In the genomic region with DNA sequence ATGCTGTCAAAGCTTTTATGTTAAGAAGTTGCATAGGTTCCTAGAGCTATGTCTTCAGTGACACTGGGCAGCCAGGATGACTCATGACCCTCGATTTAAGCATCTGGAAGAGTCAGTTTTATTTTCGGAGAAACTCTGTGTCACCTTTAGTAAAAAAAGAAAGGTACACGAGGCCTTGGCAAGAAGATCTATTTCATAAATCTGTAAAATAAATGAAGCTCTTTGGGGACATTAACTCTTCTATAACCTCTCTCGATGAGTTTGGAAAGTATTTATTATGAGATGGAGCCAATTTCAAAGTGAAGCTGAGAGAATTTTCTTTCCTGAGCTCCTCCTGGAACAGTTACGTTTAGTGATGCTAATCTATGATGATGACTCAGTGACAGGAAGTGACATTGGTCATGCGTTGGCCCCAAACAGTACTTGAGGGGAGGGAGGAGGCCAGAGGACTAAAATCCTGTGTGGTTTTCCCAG, we compare ENCODE assay signal across 13 cellular contexts.
A peak's percentile ranks its signal among the peaks of the same experiment; 100 is the strongest.
DNase-seq lines count a peak whose midpoint lies in the region; ATAC-seq and TF ChIP-seq lines count a peak whose summit lies in the region.
"Had no signal": no experiment of that assay in that cellular context is flagged by ENCODE, and none has a peak within 500 bp of the region (broad histone marks: within the 10 kb centered on the region; RNA-seq: fewer than 3 reads in every experiment).

No MANE protein-coding gene starts in this region.

- peak overlapping the region; percentile 69 for H2AFZ ChIP-seq in ACC112 (ENCODE audit: low read length, unreplicated experiment)
- H2AFZ ChIP-seq in SK-N-SH (ENCODE audit: low read depth) = peak overlapping the region; percentile 31; the same call in 1 of the 2 replicates

- TF ChIP-seq RAD21 in SK-N-SH (IDR thresholded peaks at IDR 0.05; ENCODE audit: low read length) = no peak

- CTCF ChIA-PET in SK-N-SH (lab: Yijun Ruan, JAX) = interaction anchor here (1.5 kb wide), 1 partner anchor 15 kb away, joined by 4 read pairs; no protein-coding TSS in a partner anchor

- H3K4me3 ChIP-seq in ACC112 (ENCODE audit: low read depth, low read length) = peak overlapping the region; percentile 58
- H3K4me3 ChIP-seq in HFF-Myc (replicated peaks; ENCODE audit: low read depth, low read length) = no peak overlapping the region
- peak overlapping the region in 1 of 2 experiments; percentile 23; a peak in 1 of 4 replicates for H3K4me3 ChIP-seq in SK-N-SH (ENCODE audit: low read depth in 2 of 2, low read length in 1 of 2)
- no peak overlapping the region for H3K4me3 ChIP-seq in fibroblast of pulmonary artery (replicated peaks; ENCODE audit: low read depth, low read length)
- no peak overlapping the region for H3K4me3 ChIP-seq in colonic mucosa

- intact Hi-C loops in colonic mucosa (cut with DNase I) = no loop called here

- peaks cover 8% of the 10 kb centered on the region for H3K4me1 Mint-ChIP-seq in nephron progenitor cell
- H3K4me1 Mint-ChIP-seq: CD4-positive, CD25-positive, alpha-beta regulatory T cell had no signal

- H3F3A ChIP-seq in SK-N-SH (replicated peaks; ENCODE audit: insufficient read depth) = peaks cover 40% of the 10 kb centered on the region

- DNase-seq in HFF-Myc (ENCODE audit: extremely low read depth, low read depth) (peak; percentile 63), SK-N-SH (no peak), fibroblast of pulmonary artery (ENCODE audit: low read depth) (peak; percentile 63), nephron progenitor cell (no peak), colonic mucosa (no peak)
- DNase-seq: activated CD4-positive, alpha-beta T cell treated with anti-CD3 and anti-CD28 coated beads for 1 hour; CD4-positive, CD25-positive, alpha-beta regulatory T cell; NCI-H748 treated with DMSO at 0.1 percent for 48 hours had no signal

- WGBS in SK-N-SH (ENCODE audit: low lambda C conversion rate) = 8% methylated on average over 6 of the region's 6 CpGs

- H3K9me3 ChIP-seq in SK-N-SH (no peaks in the 10 kb centered on the region), colonic mucosa (no peaks in the 10 kb centered on the region)

- peaks cover 7% of the 10 kb centered on the region for H3K9me3 Mint-ChIP-seq in nephron progenitor cell

- H3K4me1 ChIP-seq in ACC112 (ENCODE audit: control insufficient read depth, insufficient read depth, low read length, unreplicated experiment) (peaks cover 60% of the 10 kb centered on the region), SK-N-SH (ENCODE audit: control insufficient read depth in 1 of 2, insufficient read depth in 2 of 2, low read depth in 1 of 2, low read length in 1 of 2) (peaks cover 27 to 31% of the 10 kb centered on the region in 2 experiments), colonic mucosa (no peaks in the 10 kb centered on the region)

- H3K36me3 ChIP-seq in ACC112 (ENCODE audit: insufficient read depth, low read length) (no peaks in the 10 kb centered on the region), SK-N-SH (replicated peaks in 1 of 2; ENCODE audit: control insufficient read depth in 1 of 2, insufficient read depth in 2 of 2, low read length in 1 of 2) (no peaks in the 10 kb centered on the region), colonic mucosa (no peaks in the 10 kb centered on the region)

- H3K4me3 Mint-ChIP-seq in nephron progenitor cell = no peak overlapping the region
- H3K4me3 Mint-ChIP-seq: CD4-positive, CD25-positive, alpha-beta regulatory T cell had no signal

- H3K27ac ChIP-seq in ACC112 (ENCODE audit: low read depth, low read length) = peak overlapping the region; percentile 82
- peak overlapping the region; percentile 63 to 75; a peak in 3 of 4 replicates for H3K27ac ChIP-seq in SK-N-SH (ENCODE audit: low read depth in 2 of 2, low read length in 1 of 2)
- no peak overlapping the region for H3K27ac ChIP-seq in colonic mucosa

- TF ChIP-seq CTCF in HFF-Myc (IDR thresholded peaks at IDR 0.05; ENCODE audit: low read depth, low read length, missing control alignments) (no peak), SK-N-SH (IDR thresholded peaks at IDR 0.05) (no peak), fibroblast of pulmonary artery (IDR thresholded peaks at IDR 0.05; ENCODE audit: low read length, missing control alignments) (no peak), nephron progenitor cell (IDR thresholded peaks at IDR 0.05) (no peak), colonic mucosa (IDR thresholded peaks at IDR 0.05) (no peak)

- H3K36me3 Mint-ChIP-seq in nephron progenitor cell (ENCODE audit: low read depth) = no peaks in the 10 kb centered on the region
- H3K36me3 Mint-ChIP-seq: activated naive CD4-positive, alpha-beta T cell treated with anti-CD3 and anti-CD28 coated beads, Interleukin-2, amount 50 U/mL, for 72 hours; CD4-positive, CD25-positive, alpha-beta regulatory T cell had no signal

- peak in 1 of 2 experiments; percentile 41; a peak in 1 of 4 replicates for TF ChIP-seq EP300 in SK-N-SH (IDR thresholded peaks at IDR 0.05; ENCODE audit: borderline replicate concordance in 1 of 2, low read depth in 1 of 2, low read length in 1 of 2)

- H3K79me2 ChIP-seq in ACC112 (ENCODE audit: control insufficient read depth, insufficient read depth, low read length, unreplicated experiment) (no peaks in the 10 kb centered on the region), SK-N-SH (ENCODE audit: insufficient read depth) (no peaks in the 10 kb centered on the region)

- peak overlapping the region; percentile 40; the same call in 1 of the 2 replicates for H3K9ac ChIP-seq in SK-N-SH
- no peak overlapping the region for H3K9ac ChIP-seq in colonic mucosa (ENCODE audit: low read depth in 2 of 2, low read length in 2 of 2)

- POLR2A ChIA-PET in SK-N-SH (lab: Yijun Ruan, JAX) = interaction anchor here (0.5 kb wide), 1 partner anchor 54 kb away, joined by 4 read pairs; no protein-coding TSS in a partner anchor

- H3K9me2 ChIP-seq in SK-N-SH = no peaks in the 10 kb centered on the region

- no peak overlapping the region for H3K27ac Mint-ChIP-seq in nephron progenitor cell
- H3K27ac Mint-ChIP-seq: activated naive CD4-positive, alpha-beta T cell treated with anti-CD3 and anti-CD28 coated beads, Interleukin-2, amount 50 U/mL, for 72 hours; CD4-positive, CD25-positive, alpha-beta regulatory T cell had no signal

- H3K27me3 Mint-ChIP-seq in nephron progenitor cell (ENCODE audit: low read depth, poor library complexity) = peaks cover 7% of the 10 kb centered on the region
- H3K27me3 Mint-ChIP-seq: CD4-positive, CD25-positive, alpha-beta regulatory T cell had no signal

- H3K27me3 ChIP-seq in ACC112 (ENCODE audit: insufficient read depth, low read length) (no peaks in the 10 kb centered on the region), SK-N-SH (ENCODE audit: insufficient read depth) (no peaks in the 10 kb centered on the region), colonic mucosa (no peaks in the 10 kb centered on the region)

- no peaks in the 10 kb centered on the region for H4K20me1 ChIP-seq in SK-N-SH (ENCODE audit: insufficient read depth)

- peak overlapping the region; percentile 70 for H3K4me2 ChIP-seq in SK-N-SH

- ATAC-seq in HG03159 (IDR thresholded peaks at IDR 0.05; ENCODE audit: unreplicated experiment) (no peak), GM19023 (IDR thresholded peaks at IDR 0.05; ENCODE audit: unreplicated experiment) (no peak)
- ATAC-seq: activated naive CD4-positive, alpha-beta T cell treated with anti-CD3 and anti-CD28 coated beads, Interleukin-2, amount 50 U/mL, for 72 hours; HepG2 had no signal

TF ChIP-seq in SK-N-SH, 30 proteins besides CTCF, POLR2A, EP300 and RAD21 (continues in another document):
- peak; percentile 70; the same call in 1 of the 2 replicates for TF ChIP-seq MEF2A (IDR thresholded peaks at IDR 0.05; ENCODE audit: borderline replicate concordance, low read depth)
- TF ChIP-seq TEAD4 (IDR thresholded peaks at IDR 0.05; ENCODE audit: borderline replicate concordance, insufficient read depth) = no peak
- TF ChIP-seq GABPA (IDR thresholded peaks at IDR 0.05; ENCODE audit: low read depth) = no peak
- peak; percentile 68 for TF ChIP-seq TCF12 (IDR thresholded peaks at IDR 0.05)
- peak; percentile 65 for TF ChIP-seq FOSL2 (IDR thresholded peaks at IDR 0.05; ENCODE audit: borderline replicate concordance, low read depth)
- TF ChIP-seq GATA2 (CRISPR knock-in tag; IDR thresholded peaks at IDR 0.05) = no peak
- no peak for TF ChIP-seq NRF1 (IDR thresholded peaks at IDR 0.05; ENCODE audit: low read depth, low read length)
- TF ChIP-seq, protein P1, sequence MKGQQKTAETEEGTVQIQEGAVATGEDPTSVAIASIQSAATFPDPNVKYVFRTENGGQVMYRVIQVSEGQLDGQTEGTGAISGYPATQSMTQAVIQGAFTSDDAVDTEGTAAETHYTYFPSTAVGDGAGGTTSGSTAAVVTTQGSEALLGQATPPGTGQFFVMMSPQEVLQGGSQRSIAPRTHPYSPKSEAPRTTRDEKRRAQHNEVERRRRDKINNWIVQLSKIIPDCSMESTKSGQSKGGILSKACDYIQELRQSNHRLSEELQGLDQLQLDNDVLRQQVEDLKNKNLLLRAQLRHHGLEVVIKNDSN (IDR thresholded peaks at IDR 0.05; ENCODE audit: borderline replicate concordance, low read depth) = 0 out of 2 replicates have a peak, but pooled peaks have one; percentile 2
- TF ChIP-seq, protein P2, sequence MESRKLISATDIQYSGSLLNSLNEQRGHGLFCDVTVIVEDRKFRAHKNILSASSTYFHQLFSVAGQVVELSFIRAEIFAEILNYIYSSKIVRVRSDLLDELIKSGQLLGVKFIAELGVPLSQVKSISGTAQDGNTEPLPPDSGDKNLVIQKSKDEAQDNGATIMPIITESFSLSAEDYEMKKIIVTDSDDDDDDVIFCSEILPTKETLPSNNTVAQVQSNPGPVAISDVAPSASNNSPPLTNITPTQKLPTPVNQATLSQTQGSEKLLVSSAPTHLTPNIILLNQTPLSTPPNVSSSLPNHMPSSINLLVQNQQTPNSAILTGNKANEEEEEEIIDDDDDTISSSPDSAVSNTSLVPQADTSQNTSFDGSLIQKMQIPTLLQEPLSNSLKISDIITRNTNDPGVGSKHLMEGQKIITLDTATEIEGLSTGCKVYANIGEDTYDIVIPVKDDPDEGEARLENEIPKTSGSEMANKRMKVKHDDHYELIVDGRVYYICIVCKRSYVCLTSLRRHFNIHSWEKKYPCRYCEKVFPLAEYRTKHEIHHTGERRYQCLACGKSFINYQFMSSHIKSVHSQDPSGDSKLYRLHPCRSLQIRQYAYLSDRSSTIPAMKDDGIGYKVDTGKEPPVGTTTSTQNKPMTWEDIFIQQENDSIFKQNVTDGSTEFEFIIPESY (IDR thresholded peaks at IDR 0.05; ENCODE audit: borderline replicate concordance, low read depth) = no peak
- no peak for TF ChIP-seq YY1 (IDR thresholded peaks at IDR 0.05; ENCODE audit: low read depth)
- TF ChIP-seq, protein P3, sequence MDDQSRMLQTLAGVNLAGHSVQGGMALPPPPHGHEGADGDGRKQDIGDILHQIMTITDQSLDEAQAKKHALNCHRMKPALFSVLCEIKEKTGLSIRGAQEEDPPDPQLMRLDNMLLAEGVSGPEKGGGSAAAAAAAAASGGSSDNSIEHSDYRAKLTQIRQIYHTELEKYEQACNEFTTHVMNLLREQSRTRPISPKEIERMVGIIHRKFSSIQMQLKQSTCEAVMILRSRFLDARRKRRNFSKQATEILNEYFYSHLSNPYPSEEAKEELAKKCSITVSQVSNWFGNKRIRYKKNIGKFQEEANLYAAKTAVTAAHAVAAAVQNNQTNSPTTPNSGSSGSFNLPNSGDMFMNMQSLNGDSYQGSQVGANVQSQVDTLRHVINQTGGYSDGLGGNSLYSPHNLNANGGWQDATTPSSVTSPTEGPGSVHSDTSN (IDR thresholded peaks at IDR 0.05) = peak; percentile 22

Comparison
In these comparisons a context has a peak if more than half of its experiments do, and no peak if none do; other contexts are left out.
1. DNase-seq: peak in HFF-Myc (single experiment) and fibroblast of pulmonary artery (single experiment); none in SK-N-SH (single experiment), nephron progenitor cell (single experiment) and colonic mucosa (single experiment).